8 cellular contexts compared by ENCODE assay signal in genomic region chr3:15860014-15860934, GRCh38.
DNase-seq lines count a peak whose midpoint lies in the region; ATAC-seq, FAIRE-seq and TF ChIP-seq lines count a peak whose summit lies in the region.

No MANE protein-coding gene starts in this region.

- H3K4me3 ChIP-seq in astrocyte of the cerebellum (ENCODE audit: low read depth, low read length) (peak overlapping the region; percentile 67), rectal smooth muscle tissue (ENCODE audit: low read length) (peak overlapping the region; percentile 86)

- no peaks in the 10 kb centered on the region for H3K36me3 ChIP-seq in rectal smooth muscle tissue (ENCODE audit: control insufficient read depth, insufficient read depth, low read length)

- in situ Hi-C loops in astrocyte of the cerebellum (cut with HindIII; ENCODE audit: low sequenced_read_pairs), result no loop called here

- DNase-seq in ELR (ENCODE audit: low read depth), result peak; percentile 66
- DNase-seq in HPDE6-E6E7 (ENCODE audit: extremely low spot score), result peak; percentile 4
- peak; percentile 37 for DNase-seq in RCC 7860 (ENCODE audit: low spot score)
- DNase-seq in astrocyte of the cerebellum (ENCODE audit: low read depth), result peak; percentile 13
- peak in 46 of 51 donors; percentile 3 to 84 (median 48) for DNase-seq in hypothalamus (lab: John Stamatoyannopoulos, UW)
- no peak for DNase-seq in NCI-H187 treated with DMSO at 0.1 percent for 48 hours (lab: John Stamatoyannopoulos, UW)

- no peak for FAIRE-seq in RCC 7860 (lab: Jason Lieb, UNC)

- H3K27ac ChIP-seq in rectal smooth muscle tissue (ENCODE audit: low read depth, low read length), result no peak overlapping the region

- H3K27me3 ChIP-seq in rectal smooth muscle tissue (ENCODE audit: control insufficient read depth, insufficient read depth, low read length), result no peaks in the 10 kb centered on the region

- no peaks in the 10 kb centered on the region for H3K4me1 ChIP-seq in rectal smooth muscle tissue (ENCODE audit: control insufficient read depth, insufficient read depth, low read length)

- TF ChIP-seq CTCF in astrocyte of the cerebellum (IDR thresholded peaks at IDR 0.05; ENCODE audit: low read depth, low read length, missing control alignments), result no peak

- peak; percentile 59 for ATAC-seq in GM21390 (IDR thresholded peaks at IDR 0.05; ENCODE audit: unreplicated experiment)

- peak overlapping the region; percentile 13 for H3K9ac ChIP-seq in rectal smooth muscle tissue (ENCODE audit: low read length)
